Comparison of ENCODE assay signal across 8 cellular contexts in the genomic region with DNA sequence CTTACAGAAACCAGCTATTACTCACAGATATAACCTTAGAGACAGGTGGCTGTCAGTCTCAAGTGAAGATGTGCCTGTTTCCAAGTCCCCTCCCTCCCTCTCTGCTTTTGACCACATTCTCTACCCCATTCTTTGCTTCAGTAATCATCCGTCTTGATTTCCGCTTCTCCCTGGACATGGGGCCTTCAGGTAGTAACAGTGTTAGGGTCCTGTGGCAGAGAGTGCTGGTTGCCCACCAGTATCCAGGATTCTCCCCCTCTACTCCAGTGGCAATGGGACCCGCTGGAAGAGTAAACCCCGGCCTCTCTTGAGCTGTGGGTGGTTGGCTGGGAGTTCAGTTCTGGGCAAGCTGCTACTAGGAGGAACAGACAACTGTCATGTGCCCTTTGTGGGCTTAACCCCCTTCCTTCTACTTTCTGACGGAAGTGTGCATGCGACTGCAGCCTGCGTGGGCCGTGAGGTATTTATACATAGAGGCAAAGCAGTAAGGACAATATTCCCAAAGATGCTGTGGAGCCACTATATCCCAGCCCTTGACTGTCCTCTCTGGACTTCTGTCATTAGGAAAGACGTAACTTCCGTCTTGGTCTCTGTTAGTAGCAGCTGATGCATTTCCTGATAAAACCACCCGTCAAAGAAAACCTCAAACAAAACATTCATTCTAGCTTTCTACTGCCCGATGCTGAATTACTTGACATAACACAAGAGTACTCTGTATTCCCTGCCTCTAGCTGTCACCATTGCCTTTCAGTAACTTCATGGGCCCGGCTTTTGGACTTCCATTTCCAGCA. TPM values are rescaled to one million over a fixed set of nuclear protein-coding genes. Genes with fewer than 3 reads are reported as not detected.
A peak's percentile ranks its signal among the peaks of the same experiment; 100 is the strongest.
DNase-seq lines count a peak whose midpoint lies in the region; ATAC-seq and TF ChIP-seq lines count a peak whose summit lies in the region.

No MANE protein-coding gene starts in this region.

- H2AFZ ChIP-seq in trophoblast cell (ENCODE audit: insufficient read depth, low read length, poor library complexity): no peak overlapping the region

- H3K79me1 ChIP-seq in trophoblast cell (ENCODE audit: low read length): no peaks in the 10 kb centered on the region

- WGBS in trophoblast cell (ENCODE audit: extremely low coverage, insufficient coverage, insufficient read length): no CpG with 5 or more reads among the region's 13 CpGs

- H3K14ac ChIP-seq in trophoblast cell (ENCODE audit: low read length): no peak overlapping the region

- no peaks in the 10 kb centered on the region for H3K9me3 ChIP-seq in ascending aorta
- H3K9me3 ChIP-seq in trophoblast cell (ENCODE audit: insufficient read depth, low read depth, low read length): no peaks in the 10 kb centered on the region

- H4K91ac ChIP-seq in trophoblast cell (ENCODE audit: low read depth, low read length): no peak overlapping the region

- no peak for TF ChIP-seq CTCF in ascending aorta (IDR thresholded peaks at IDR 0.05)

- no peak overlapping the region for H3K4me2 ChIP-seq in trophoblast cell (ENCODE audit: low read length)

- H3K18ac ChIP-seq in trophoblast cell (ENCODE audit: low read length): no peak overlapping the region

- H3K36me3 ChIP-seq in ascending aorta (peaks cover 6 to 13% of the 10 kb centered on the region in 2 donors), trophoblast cell (ENCODE audit: control insufficient read depth in 1 of 2, insufficient read depth in 2 of 2, low read length in 2 of 2) (peaks cover 3% of the 10 kb centered on the region in 2 experiments)

- H3K27ac ChIP-seq in ascending aorta (peak overlapping the region; percentile 37 to 41), trophoblast cell (ENCODE audit: low read depth, low read length) (no peak overlapping the region)

- H3K27me3 ChIP-seq in ascending aorta: no peaks in the 10 kb centered on the region
- no peaks in the 10 kb centered on the region for H3K27me3 ChIP-seq in trophoblast cell (ENCODE audit: insufficient read depth, low read length)

- H3K9ac ChIP-seq in trophoblast cell (ENCODE audit: low read length): no peak overlapping the region

- H3K4me1 ChIP-seq in ascending aorta: no peaks in the 10 kb centered on the region
- no peaks in the 10 kb centered on the region for H3K4me1 ChIP-seq in trophoblast cell (ENCODE audit: control insufficient read depth in 1 of 2, insufficient read depth in 2 of 2, low read length in 2 of 2)

- no peak overlapping the region for H4K8ac ChIP-seq in trophoblast cell (ENCODE audit: low read depth, low read length)

- intact Hi-C loops in ascending aorta (cut with DNase I): no loop called here

- no peak overlapping the region for H4K12ac ChIP-seq in trophoblast cell (ENCODE audit: low read depth, low read length)

- H2BK120ac ChIP-seq in trophoblast cell (ENCODE audit: insufficient read depth, low read length, poor library complexity): no peak overlapping the region

- H3K23ac ChIP-seq in trophoblast cell (ENCODE audit: low read length): no peak overlapping the region

- no peak overlapping the region for H2AK5ac ChIP-seq in trophoblast cell (ENCODE audit: low read length)

- H2BK5ac ChIP-seq in trophoblast cell (ENCODE audit: low read depth, low read length, poor library complexity): no peak overlapping the region

- H3K79me2 ChIP-seq in trophoblast cell (ENCODE audit: control insufficient read depth, insufficient read depth, low read length, poor library complexity): no peaks in the 10 kb centered on the region

- no peak overlapping the region for H2BK12ac ChIP-seq in trophoblast cell (ENCODE audit: low read length)

- ATAC-seq in GM18867 (IDR thresholded peaks at IDR 0.05; ENCODE audit: unreplicated experiment) (peak; percentile 47), HG02981 (IDR thresholded peaks at IDR 0.05; ENCODE audit: unreplicated experiment) (peak; percentile 76)

- DNase-seq in T-helper 1 cell (peak in 4 of 5 donors; percentile 41 to 79 (median 46)), ascending aorta (ENCODE audit: low spot score in 2 of 2) (peak; percentile 42 to 74), AG08395 (ENCODE audit: low spot score) (no peak), cortex of kidney (lab: John Stamatoyannopoulos, UW) (no peak), trophoblast cell (no peak)
- peak; percentile 29 for DNase-seq in stimulated activated CD8-positive, alpha-beta memory T cell treated with anti-CD3 and anti-CD28 coated beads, Interleukin-12 subunit alpha, Interleukin-12 subunit beta, amount 100 ng/mL, for 1 hour (ENCODE audit: low read depth)

- H3K4me3 ChIP-seq in ascending aorta: no peak overlapping the region
- no peak overlapping the region for H3K4me3 ChIP-seq in trophoblast cell (ENCODE audit: low read depth, low read length)

- no peak overlapping the region for H3K4ac ChIP-seq in trophoblast cell (ENCODE audit: low read depth, low read length)

RNA-seq across cellular contexts. Expression of a gene that starts 17.9 kb away (rescaled TPM):
- total RNA-seq in ascending aorta: 8.1 TPM
- polyA plus RNA-seq in trophoblast cell (2013): 21.0 and 22.2 TPM in 2 replicates

Comparison
In these comparisons a context has a peak if more than half of its experiments do, and no peak if none do; other contexts are left out.
1. DNase-seq: peak in T-helper 1 cell (4 of 5), ascending aorta (2 of 2) and stimulated activated CD8-positive, alpha-beta memory T cell treated with anti-CD3 and anti-CD28 coated beads, Interleukin-12 subunit alpha, Interleukin-12 subunit beta, amount 100 ng/mL, for 1 hour (single experiment); none in AG08395 (single experiment), cortex of kidney (single experiment) and trophoblast cell (0 of 2).